ENCODE assay signal across 7 cellular contexts in genomic region chr22:23521442-23522113, GRCh38. TPM values are rescaled to one million over a fixed set of nuclear protein-coding genes. Genes with fewer than 3 reads are reported as not detected.
DNase-seq lines count a peak whose midpoint lies in the region; ATAC-seq and TF ChIP-seq lines count a peak whose summit lies in the region.

No MANE protein-coding gene starts in this region.

- H3K4me1 Mint-ChIP-seq in activated T-cell treated with anti-CD3 and anti-CD28 coated beads, Interleukin-2, amount 50 U/mL, for 4 hours (ENCODE audit: low read depth): peaks cover 4% of the 10 kb centered on the region

- no peak for TF ChIP-seq EP300 in Ishikawa (IDR thresholded peaks at IDR 0.05; ENCODE audit: borderline replicate concordance)

- H3K9ac ChIP-seq in mucosa of stomach (ENCODE audit: low read length): peak overlapping the region; percentile 81

- H3K36me3 Mint-ChIP-seq in activated T-cell treated with anti-CD3 and anti-CD28 coated beads, Interleukin-2, amount 50 U/mL, for 4 hours (ENCODE audit: insufficient read depth): no peaks in the 10 kb centered on the region

- H3K27me3 Mint-ChIP-seq in activated T-cell treated with anti-CD3 and anti-CD28 coated beads, Interleukin-2, amount 50 U/mL, for 4 hours (ENCODE audit: low read depth): peaks cover 40% of the 10 kb centered on the region

- peak; percentile 68 for ATAC-seq in GM18907 (IDR thresholded peaks at IDR 0.05; ENCODE audit: unreplicated experiment)
- ATAC-seq in activated T-cell treated with anti-CD3 and anti-CD28 coated beads, Interleukin-2, amount 50 U/mL, for 4 hours: peak; percentile 87 to 92
- ATAC-seq in esophagus mucosa: peak; percentile 80

- H3K4me3 ChIP-seq in mucosa of stomach (ENCODE audit: low read length): peak overlapping the region; percentile 31

- H3K4me1 ChIP-seq in mucosa of stomach (ENCODE audit: control insufficient read depth, insufficient read depth, low read length): peaks cover 26% of the 10 kb centered on the region

- H3K36me3 ChIP-seq in mucosa of stomach (ENCODE audit: control insufficient read depth, insufficient read depth, low read length): no peaks in the 10 kb centered on the region

- H3K9me3 ChIP-seq in mucosa of stomach (ENCODE audit: control insufficient read depth, low read length): no peaks in the 10 kb centered on the region

- TF ChIP-seq RAD21 in Ishikawa (IDR thresholded peaks at IDR 0.05; ENCODE audit: low read depth): no peak

- no peaks in the 10 kb centered on the region for H3K27me3 ChIP-seq in mucosa of stomach (ENCODE audit: control insufficient read depth, insufficient read depth, low read length)

- peak; percentile 98 for DNase-seq in OCI-M1 (lab: John Stamatoyannopoulos, UW)
- peak; percentile 37 for DNase-seq in activated T-cell treated with anti-CD3 and anti-CD28 coated beads, Interleukin-2, amount 50 U/mL, for 4 hours
- DNase-seq in stimulated activated CD8-positive, alpha-beta memory T cell treated with anti-CD3 and anti-CD28 coated beads, Interleukin-4, amount 100 ng/mL, for 48 hours: peak; percentile 84

- H3K9me3 Mint-ChIP-seq in activated T-cell treated with anti-CD3 and anti-CD28 coated beads, Interleukin-2, amount 50 U/mL, for 4 hours: no peaks in the 10 kb centered on the region

- H3K4me3 Mint-ChIP-seq in activated T-cell treated with anti-CD3 and anti-CD28 coated beads, Interleukin-2, amount 50 U/mL, for 4 hours: peak overlapping the region; percentile 67

TF ChIP-seq in Ishikawa, 13 proteins besides CTCF, POLR2A, EP300 and RAD21:
- TF ChIP-seq, protein P1, sequence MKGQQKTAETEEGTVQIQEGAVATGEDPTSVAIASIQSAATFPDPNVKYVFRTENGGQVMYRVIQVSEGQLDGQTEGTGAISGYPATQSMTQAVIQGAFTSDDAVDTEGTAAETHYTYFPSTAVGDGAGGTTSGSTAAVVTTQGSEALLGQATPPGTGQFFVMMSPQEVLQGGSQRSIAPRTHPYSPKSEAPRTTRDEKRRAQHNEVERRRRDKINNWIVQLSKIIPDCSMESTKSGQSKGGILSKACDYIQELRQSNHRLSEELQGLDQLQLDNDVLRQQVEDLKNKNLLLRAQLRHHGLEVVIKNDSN (IDR thresholded peaks at IDR 0.05): no peak
- TF ChIP-seq NFIC (IDR thresholded peaks at IDR 0.05) (peak; percentile 29; the same call in 1 of the 2 replicates), EGR1 (IDR thresholded peaks at IDR 0.05) (0 out of 2 replicates have a peak, but pooled peaks have one; percentile 15), MAX (IDR thresholded peaks at IDR 0.05) (peak; percentile 17; the same call in 1 of the 2 replicates), TAF1 (IDR thresholded peaks at IDR 0.05; ENCODE audit: low read depth) (no peak), TEAD4 (IDR thresholded peaks at IDR 0.05) (no peak), CREB1 (IDR thresholded peaks at IDR 0.05; ENCODE audit: low read depth) (no peak), FOXM1 (IDR thresholded peaks at IDR 0.05; ENCODE audit: borderline replicate concordance, low read depth) (no peak), YY1 (IDR thresholded peaks at IDR 0.05; ENCODE audit: low read depth) (peak; percentile 36; the same call in 1 of the 2 replicates), CEBPB (IDR thresholded peaks at IDR 0.05) (no peak), TCF12 (IDR thresholded peaks at IDR 0.05; ENCODE audit: low read depth) (no peak), ZBTB7A (IDR thresholded peaks at IDR 0.05; ENCODE audit: low read depth) (peak; percentile 20; the same call in 1 of the 2 replicates)

RNA-seq across cellular contexts. Expression of gene IGLL1, which starts 58.5 kb away (rescaled TPM):
- not detected for total RNA-seq in activated T-cell treated with anti-CD3 and anti-CD28 coated beads, Interleukin-2, amount 50 U/mL, for 4 hours
- not detected for total RNA-seq in esophagus mucosa

Comparison
In these comparisons a context has a peak if more than half of its experiments do, and no peak if none do; other contexts are left out.
1. Peak in every context shown above with its lines: DNase-seq, ATAC-seq and H3K4me3 ChIP-seq.
2. DNase-seq: peak in every context shown above with its lines; median percentile 98 in OCI-M1; 84 in stimulated activated CD8-positive, alpha-beta memory T cell treated with anti-CD3 and anti-CD28 coated beads, Interleukin-4, amount 100 ng/mL, for 48 hours; 37 in activated T-cell treated with anti-CD3 and anti-CD28 coated beads, Interleukin-2, amount 50 U/mL, for 4 hours.